In genomic region chr16:75648265-75649076, GRCh38 we compare ENCODE assay signal across 8 cellular contexts. TPM values are rescaled to one million over a fixed set of nuclear protein-coding genes. Genes with fewer than 3 reads are reported as not detected.
DNase-seq lines count a peak whose midpoint lies in the region; ATAC-seq, FAIRE-seq and TF ChIP-seq lines count a peak whose summit lies in the region.

No MANE protein-coding gene starts in this region.

- ATAC-seq in GM18519 (IDR thresholded peaks at IDR 0.05; ENCODE audit: low FRiP score, unreplicated experiment) (peak; percentile 5), HG03039 (IDR thresholded peaks at IDR 0.05; ENCODE audit: unreplicated experiment) (peak; percentile 26), WTC11 (peak; percentile 13)

- peaks cover 6% of the 10 kb centered on the region for H3K36me3 ChIP-seq in bronchial epithelial cell (ENCODE audit: control insufficient read depth, insufficient read depth, low read length)

- FAIRE-seq in bronchial epithelial cell (lab: Jason Lieb, UNC) = no peak

- peak overlapping the region; percentile 95 for H3K27ac ChIP-seq in 22Rv1

- POLR2A ChIA-PET in WTC11 (lab: Charles Lee) = interaction anchor here (0.8 to 2.3 kb wide), 6 partner anchors 17 to 153 kb away, joined by 3 to 11 read pairs (median 4); partner anchors contain the start of genes ADAT1 and CHST6

- peak; percentile 87 for DNase-seq in NCI-H2171 treated with DMSO at 0.1 percent for 48 hours (lab: John Stamatoyannopoulos, UW)
- peak; percentile 80 for DNase-seq in WTC11 (ENCODE audit: low spot score)
- DNase-seq in bronchial epithelial cell (ENCODE audit: low read depth) = peak; percentile 64
- peak; percentile 80 for DNase-seq in iris pigment epithelial cell (ENCODE audit: low read depth)
- DNase-seq in stimulated activated CD4-positive, alpha-beta T cell treated with anti-CD3 and anti-CD28 coated beads, Interleukin-12 subunit alpha, Interleukin-12 subunit beta, amount 100 ng/mL, for 24 hours (ENCODE audit: low read depth in 2 of 2) = peak; percentile 66 to 87

- peak overlapping the region; percentile 96 for H3K4me3 ChIP-seq in bronchial epithelial cell (ENCODE audit: low read depth, low read length)

- peaks cover 33% of the 10 kb centered on the region for H3K4me1 Mint-ChIP-seq in WTC11

- H3K9me3 Mint-ChIP-seq in WTC11 = no peaks in the 10 kb centered on the region

- TF ChIP-seq CTCF in 22Rv1 (IDR thresholded peaks at IDR 0.05) (no peak), WTC11 (IDR thresholded peaks at IDR 0.05) (no peak), bronchial epithelial cell (IDR thresholded peaks at IDR 0.05; ENCODE audit: insufficient read depth, low read length, severe bottlenecking) (no peak)

- H3K4me3 Mint-ChIP-seq in WTC11 = peak overlapping the region; percentile 99

- no peaks in the 10 kb centered on the region for H3K27me3 ChIP-seq in bronchial epithelial cell (ENCODE audit: control insufficient read depth, insufficient read depth, low read length)

- H3K36me3 Mint-ChIP-seq in WTC11 = peaks cover 24% of the 10 kb centered on the region

- CTCF ChIA-PET in WTC11 (lab: Charles Lee) = interaction anchor here (1.0 to 2.3 kb wide), 4 partner anchors 25 to 127 kb away, joined by 3 to 9 read pairs (median 5); partner anchors contain the start of gene ADAT1

- peak overlapping the region; percentile 98 for H3K27ac Mint-ChIP-seq in WTC11

- no peaks in the 10 kb centered on the region for H3K27me3 Mint-ChIP-seq in WTC11 (ENCODE audit: low read depth)

TF ChIP-seq in WTC11, 78 proteins besides CTCF, POLR2A, EP300 and RAD21 (continues in another document):
- TF ChIP-seq, protein P1, sequence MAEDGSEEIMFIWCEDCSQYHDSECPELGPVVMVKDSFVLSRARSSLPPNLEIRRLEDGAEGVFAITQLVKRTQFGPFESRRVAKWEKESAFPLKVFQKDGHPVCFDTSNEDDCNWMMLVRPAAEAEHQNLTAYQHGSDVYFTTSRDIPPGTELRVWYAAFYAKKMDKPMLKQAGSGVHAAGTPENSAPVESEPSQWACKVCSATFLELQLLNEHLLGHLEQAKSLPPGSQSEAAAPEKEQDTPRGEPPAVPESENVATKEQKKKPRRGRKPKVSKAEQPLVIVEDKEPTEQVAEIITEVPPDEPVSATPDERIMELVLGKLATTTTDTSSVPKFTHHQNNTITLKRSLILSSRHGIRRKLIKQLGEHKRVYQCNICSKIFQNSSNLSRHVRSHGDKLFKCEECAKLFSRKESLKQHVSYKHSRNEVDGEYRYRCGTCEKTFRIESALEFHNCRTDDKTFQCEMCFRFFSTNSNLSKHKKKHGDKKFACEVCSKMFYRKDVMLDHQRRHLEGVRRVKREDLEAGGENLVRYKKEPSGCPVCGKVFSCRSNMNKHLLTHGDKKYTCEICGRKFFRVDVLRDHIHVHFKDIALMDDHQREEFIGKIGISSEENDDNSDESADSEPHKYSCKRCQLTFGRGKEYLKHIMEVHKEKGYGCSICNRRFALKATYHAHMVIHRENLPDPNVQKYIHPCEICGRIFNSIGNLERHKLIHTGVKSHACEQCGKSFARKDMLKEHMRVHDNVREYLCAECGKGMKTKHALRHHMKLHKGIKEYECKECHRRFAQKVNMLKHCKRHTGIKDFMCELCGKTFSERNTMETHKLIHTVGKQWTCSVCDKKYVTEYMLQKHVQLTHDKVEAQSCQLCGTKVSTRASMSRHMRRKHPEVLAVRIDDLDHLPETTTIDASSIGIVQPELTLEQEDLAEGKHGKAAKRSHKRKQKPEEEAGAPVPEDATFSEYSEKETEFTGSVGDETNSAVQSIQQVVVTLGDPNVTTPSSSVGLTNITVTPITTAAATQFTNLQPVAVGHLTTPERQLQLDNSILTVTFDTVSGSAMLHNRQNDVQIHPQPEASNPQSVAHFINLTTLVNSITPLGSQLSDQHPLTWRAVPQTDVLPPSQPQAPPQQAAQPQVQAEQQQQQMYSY (CRISPR knock-in tag; IDR thresholded peaks at IDR 0.05) = peak; percentile 31; the same call in 1 of the 2 replicates
- TF ChIP-seq RELA (CRISPR knock-in tag; IDR thresholded peaks at IDR 0.05; ENCODE audit: borderline replicate concordance) (peak; percentile 23; the same call in 1 of the 2 replicates), HMGA2 (CRISPR knock-in tag; IDR thresholded peaks at IDR 0.05) (no peak), FOXK1 (CRISPR knock-in tag; IDR thresholded peaks at IDR 0.05) (peak; percentile 93; the same call in 1 of the 2 replicates), ATF1 (CRISPR knock-in tag; IDR thresholded peaks at IDR 0.05) (0 out of 2 replicates have a peak, but pooled peaks have one; percentile 12), IRF2 (CRISPR knock-in tag; IDR thresholded peaks at IDR 0.05; ENCODE audit: borderline replicate concordance, low read depth) (no peak), CDX4 (CRISPR knock-in tag; IDR thresholded peaks at IDR 0.05; ENCODE audit: borderline replicate concordance) (no peak), ZNF423 (CRISPR knock-in tag; IDR thresholded peaks at IDR 0.05) (no peak), EMX1 (CRISPR knock-in tag; IDR thresholded peaks at IDR 0.05) (no peak), TEAD4 (CRISPR knock-in tag; IDR thresholded peaks at IDR 0.05) (no peak), E2F4 (CRISPR knock-in tag; IDR thresholded peaks at IDR 0.05; ENCODE audit: borderline replicate concordance, low read depth) (no peak), ZNF512 (CRISPR knock-in tag; IDR thresholded peaks at IDR 0.05; ENCODE audit: borderline replicate concordance) (no peak), HMGXB4 (CRISPR knock-in tag; IDR thresholded peaks at IDR 0.05) (peak; percentile 27; the same call in 1 of the 2 replicates), ZNF317 (CRISPR knock-in tag; IDR thresholded peaks at IDR 0.05; ENCODE audit: borderline replicate concordance, low read depth) (0 out of 2 replicates have a peak, but pooled peaks have one; percentile 36), CREB1 (CRISPR knock-in tag; IDR thresholded peaks at IDR 0.05) (peak; percentile 23; the same call in 1 of the 2 replicates)
- TF ChIP-seq, protein P2, sequence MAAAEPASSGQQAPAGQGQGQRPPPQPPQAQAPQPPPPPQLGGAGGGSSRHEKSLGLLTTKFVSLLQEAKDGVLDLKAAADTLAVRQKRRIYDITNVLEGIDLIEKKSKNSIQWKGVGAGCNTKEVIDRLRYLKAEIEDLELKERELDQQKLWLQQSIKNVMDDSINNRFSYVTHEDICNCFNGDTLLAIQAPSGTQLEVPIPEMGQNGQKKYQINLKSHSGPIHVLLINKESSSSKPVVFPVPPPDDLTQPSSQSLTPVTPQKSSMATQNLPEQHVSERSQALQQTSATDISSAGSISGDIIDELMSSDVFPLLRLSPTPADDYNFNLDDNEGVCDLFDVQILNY (CRISPR knock-in tag; IDR thresholded peaks at IDR 0.05) = peak; percentile 34; the same call in 1 of the 2 replicates

RNA-seq across cellular contexts. Expression of gene TERF2IP, which starts 0.9 kb away (rescaled TPM):
- total RNA-seq in WTC11 (2021) (14.7 to 15.2 TPM (median 14.7 TPM) in 3 replicates), bronchial epithelial cell (21.6 and 24.6 TPM in 2 replicates)

RNA-seq across cellular contexts. Expression of gene KARS1, which starts 1.0 kb away (rescaled TPM):
- total RNA-seq in WTC11 (2021) (163 to 199 TPM (median 169 TPM) in 3 replicates), bronchial epithelial cell (123 and 210 TPM in 2 replicates)

RNA-seq across cellular contexts. Expression of gene ADAT1, which starts 25.4 kb away (rescaled TPM):
- total RNA-seq in WTC11 (2021) (45.3 to 48.1 TPM (median 46.0 TPM) in 3 replicates), bronchial epithelial cell (55.4 and 67.9 TPM in 2 replicates)

RNA-seq across cellular contexts. Expression of gene CPHXL2, which starts 28.3 kb away (rescaled TPM):
- total RNA-seq in WTC11 (2021) (not detected in 3 replicates), bronchial epithelial cell (not detected in 2 replicates)

RNA-seq across cellular contexts. Expression of gene DUXB, which starts 52.8 kb away (rescaled TPM):
- total RNA-seq in WTC11 (2021) (not detected in 3 replicates), bronchial epithelial cell (not detected in 2 replicates)

Comparison
In these comparisons a context has a peak if more than half of its experiments do, and no peak if none do; other contexts are left out.
1. Peak in every context shown above with its lines: DNase-seq, ATAC-seq, H3K4me3 ChIP-seq and H3K27ac ChIP-seq.